13 cellular contexts compared by ENCODE assay signal in genomic region chr12:71935594-71935993, GRCh38. TPM values are rescaled to one million over a fixed set of nuclear protein-coding genes. Genes with fewer than 3 reads are reported as not detected.
DNase-seq lines count a peak whose midpoint lies in the region; ATAC-seq and TF ChIP-seq lines count a peak whose summit lies in the region.
"Had no signal": no experiment of that assay in that cellular context is flagged by ENCODE, and none has a peak within 500 bp of the region (broad histone marks: within the 10 kb centered on the region; RNA-seq: fewer than 3 reads in every experiment).

No MANE protein-coding gene starts in this region.

- H3K36me3 Mint-ChIP-seq in activated CD8-positive, alpha-beta memory T cell treated with anti-CD3 and anti-CD28 coated beads, Interleukin-2, amount 10 ng/mL, durations not matched to agents 7 days and 5 days = peaks cover 11% of the 10 kb centered on the region
- no peaks in the 10 kb centered on the region for H3K36me3 Mint-ChIP-seq in endodermal cell (ENCODE audit: low read depth)

- H3K9ac ChIP-seq in endodermal cell (ENCODE audit: extremely low read depth, low read length, poor library complexity, severe bottlenecking) = no peak overlapping the region

- H3K4me1 ChIP-seq in foreskin keratinocyte (no peaks in the 10 kb centered on the region), endodermal cell (ENCODE audit: control insufficient read depth, insufficient read depth, low read length) (no peaks in the 10 kb centered on the region)

- DNase-seq in activated CD8-positive, alpha-beta memory T cell treated with anti-CD3 and anti-CD28 coated beads, Interleukin-2, amount 10 ng/mL, durations not matched to agents 7 days and 5 days = no peak
- no peak for DNase-seq in activated CD8-positive, alpha-beta memory T cell treated with anti-CD3 and anti-CD28 coated beads, Interleukin-2, amount 50 U/mL, for 48 hours
- DNase-seq in foreskin keratinocyte (peak; percentile 62 to 87), NCI-H1417 treated with DMSO at 0.1 percent for 48 hours (lab: John Stamatoyannopoulos, UW) (no peak), H4 (ENCODE audit: low spot score) (no peak), endodermal cell (no peak)
- DNase-seq: aorta, NCI-H187 treated with DMSO at 0.1 percent for 48 hours, stomach had no signal

- no peaks in the 10 kb centered on the region for H3K9me3 ChIP-seq in endodermal cell (ENCODE audit: control insufficient read depth, low read length)
- H3K9me3 ChIP-seq: stomach had no signal

- no peak overlapping the region for H3K4me3 Mint-ChIP-seq in activated CD8-positive, alpha-beta memory T cell treated with anti-CD3 and anti-CD28 coated beads, Interleukin-2, amount 10 ng/mL, durations not matched to agents 7 days and 5 days
- H3K4me3 Mint-ChIP-seq in endodermal cell = no peak overlapping the region
- H3K4me3 Mint-ChIP-seq: nephron had no signal

- TF ChIP-seq CTCF in foreskin keratinocyte (conservative IDR thresholded peaks at IDR 0.05) = no peak
- TF ChIP-seq CTCF in endodermal cell (conservative IDR thresholded peaks at IDR 0.05) = no peak

- 71 to 88% methylated on average over 1 to 4 of the region's 4 CpGs for WGBS in endodermal cell (ENCODE audit: insufficient coverage in 1 of 2, insufficient read length in 1 of 2), 2 experiments

- H3K4me3 ChIP-seq in endodermal cell (ENCODE audit: low read length) = no peak overlapping the region
- H3K4me3 ChIP-seq: stomach had no signal

- H3K27ac Mint-ChIP-seq in activated CD8-positive, alpha-beta memory T cell treated with anti-CD3 and anti-CD28 coated beads, Interleukin-2, amount 10 ng/mL, durations not matched to agents 7 days and 5 days = no peak overlapping the region
- no peak overlapping the region for H3K27ac Mint-ChIP-seq in endodermal cell
- H3K27ac Mint-ChIP-seq: nephron had no signal

- no peaks in the 10 kb centered on the region for H3K36me3 ChIP-seq in endodermal cell (ENCODE audit: control insufficient read depth, insufficient read depth, low read length)
- H3K36me3 ChIP-seq: stomach had no signal

- CTCF ChIA-PET in activated CD8-positive, alpha-beta memory T cell treated with anti-CD3 and anti-CD28 coated beads, Interleukin-2, amount 10 ng/mL, durations not matched to agents 7 days and 5 days (lab: Charles Lee) = no interaction called here

- peaks cover 43% of the 10 kb centered on the region for H3K27me3 Mint-ChIP-seq in activated CD8-positive, alpha-beta memory T cell treated with anti-CD3 and anti-CD28 coated beads, Interleukin-2, amount 10 ng/mL, durations not matched to agents 7 days and 5 days
- H3K27me3 Mint-ChIP-seq in endodermal cell (ENCODE audit: insufficient read depth) = no peaks in the 10 kb centered on the region

- H3K4me1 Mint-ChIP-seq in activated CD8-positive, alpha-beta memory T cell treated with anti-CD3 and anti-CD28 coated beads, Interleukin-2, amount 10 ng/mL, durations not matched to agents 7 days and 5 days = peaks cover 13% of the 10 kb centered on the region
- peaks cover 3% of the 10 kb centered on the region for H3K4me1 Mint-ChIP-seq in endodermal cell
- H3K4me1 Mint-ChIP-seq: nephron had no signal

- peak; percentile 78 for ATAC-seq in activated CD8-positive, alpha-beta memory T cell treated with anti-CD3 and anti-CD28 coated beads, Interleukin-2, amount 10 ng/mL, durations not matched to agents 7 days and 5 days
- peak; percentile 87 for ATAC-seq in GM21619 (IDR thresholded peaks at IDR 0.05; ENCODE audit: unreplicated experiment)
- peak; percentile 79 for ATAC-seq in HG03108 (IDR thresholded peaks at IDR 0.05; ENCODE audit: unreplicated experiment)
- peak; percentile 64 for ATAC-seq in foreskin keratinocyte

- peaks cover 3% of the 10 kb centered on the region for H3K9me3 Mint-ChIP-seq in activated CD8-positive, alpha-beta memory T cell treated with anti-CD3 and anti-CD28 coated beads, Interleukin-2, amount 10 ng/mL, durations not matched to agents 7 days and 5 days (ENCODE audit: low read depth)
- H3K9me3 Mint-ChIP-seq in endodermal cell = no peaks in the 10 kb centered on the region
- H3K9me3 Mint-ChIP-seq: nephron had no signal

- H3K27ac ChIP-seq in foreskin keratinocyte (no peak overlapping the region), endodermal cell (ENCODE audit: low read depth, low read length) (no peak overlapping the region)
- H3K27ac ChIP-seq: RWPE1, stomach had no signal

- peaks cover 5% of the 10 kb centered on the region for H3K27me3 ChIP-seq in foreskin keratinocyte
- peaks cover 6% of the 10 kb centered on the region for H3K27me3 ChIP-seq in endodermal cell (ENCODE audit: control insufficient read depth, insufficient read depth, low read length, poor library complexity, severe bottlenecking)

RNA-seq across cellular contexts. Expression of gene TPH2, which starts 3.1 kb away (rescaled TPM):
- total RNA-seq in activated CD8-positive, alpha-beta memory T cell treated with anti-CD3 and anti-CD28 coated beads, Interleukin-2, amount 10 ng/mL, durations not matched to agents 7 days and 5 days = not detected
- total RNA-seq in foreskin keratinocyte = not detected in 2 replicates
- polyA plus RNA-seq in foreskin keratinocyte = not detected in 2 replicates
- total RNA-seq in H4 (2014; rRNA removed; shearing (Covaris generic)) = not detected in 2 replicates
- under 1 TPM in 1 of 2 donors, not detected in 1; 0.11 TPM for total RNA-seq in endodermal cell
- polyA plus RNA-seq in endodermal cell (2013, experiment 1 of 2) = not detected
- 0.12 TPM for polyA plus RNA-seq in endodermal cell (2013, experiment 2 of 2)
- total RNA-seq: aorta had no signal
- polyA plus RNA-seq: aorta, stomach had no signal

Comparison
In these comparisons a context has a peak if more than half of its experiments do, and no peak if none do; other contexts are left out.
1. DNase-seq: peak in foreskin keratinocyte (2 of 2); none in activated CD8-positive, alpha-beta memory T cell treated with anti-CD3 and anti-CD28 coated beads, Interleukin-2, amount 10 ng/mL, durations not matched to agents 7 days and 5 days (single experiment), activated CD8-positive, alpha-beta memory T cell treated with anti-CD3 and anti-CD28 coated beads, Interleukin-2, amount 50 U/mL, for 48 hours (single experiment), NCI-H1417 treated with DMSO at 0.1 percent for 48 hours (single experiment), H4 (single experiment) and endodermal cell (single experiment).
2. Peak in every context shown above with its lines, with median percentiles within 50 percentile points of each other: ATAC-seq.